Comparison of ENCODE assay signal across 11 cellular contexts in genomic region chr14:96117101-96117897, GRCh38.
DNase-seq lines count a peak whose midpoint lies in the region; ATAC-seq, FAIRE-seq and TF ChIP-seq lines count a peak whose summit lies in the region.
"Had no signal": no experiment of that assay in that cellular context is flagged by ENCODE, and none has a peak within 500 bp of the region (broad histone marks: within the 10 kb centered on the region; RNA-seq: fewer than 3 reads in every experiment).

No MANE protein-coding gene starts in this region.

- no peak for FAIRE-seq in bronchial epithelial cell (lab: Jason Lieb, UNC)

- peaks cover 10% of the 10 kb centered on the region for H3K4me1 Mint-ChIP-seq in MCF 10A (ENCODE audit: insufficient read depth, unreplicated experiment)

- no peak overlapping the region for H3K4me2 ChIP-seq in mammary epithelial cell (ENCODE audit: insufficient read depth, low read depth, low read length)

- H3K79me2 ChIP-seq in mammary epithelial cell (ENCODE audit: insufficient read depth, low read length) = no peaks in the 10 kb centered on the region

- no peak for TF ChIP-seq POLR2A in thyroid gland (IDR thresholded peaks at IDR 0.05)

- CTCF ChIA-PET in MCF 10A (lab: Yijun Ruan, JAX) = interaction anchor here (0.5 kb wide), 1 partner anchor 63 kb away, joined by 3 read pairs; no protein-coding TSS in a partner anchor
- CTCF ChIA-PET in mammary epithelial cell (lab: Charles Lee; ENCODE audit: low non-redundant PET) = no interaction called here

- H3K9ac ChIP-seq in mammary epithelial cell (ENCODE audit: insufficient read depth, low read length) = no peak overlapping the region

- peaks cover 19% of the 10 kb centered on the region for H3K9me3 Mint-ChIP-seq in MCF 10A (ENCODE audit: unreplicated experiment)

- no peaks in the 10 kb centered on the region for H3K27me3 Mint-ChIP-seq in MCF 10A (ENCODE audit: insufficient read depth, unreplicated experiment)

- H3K4me3 ChIP-seq in mammary epithelial cell (replicated peaks in 1 of 3; ENCODE audit: insufficient read depth in 1 of 3, low read depth in 2 of 3, low read length in 3 of 3) = no peak overlapping the region
- no peak overlapping the region for H3K4me3 ChIP-seq in bronchial epithelial cell (ENCODE audit: low read depth, low read length)
- H3K4me3 ChIP-seq in thyroid gland (replicated peaks in 1 of 3) = no peak overlapping the region
- H3K4me3 ChIP-seq: suprapubic skin had no signal

- H3K9me3 ChIP-seq in mammary epithelial cell (replicated peaks; ENCODE audit: insufficient read depth, low read length) = no peaks in the 10 kb centered on the region
- H3K9me3 ChIP-seq in thyroid gland = no peaks in the 10 kb centered on the region
- H3K9me3 ChIP-seq: suprapubic skin had no signal

- no peak overlapping the region for H3K4me3 Mint-ChIP-seq in MCF 10A (ENCODE audit: unreplicated experiment)
- H3K4me3 Mint-ChIP-seq: naive B cell had no signal

- H3K27ac ChIP-seq in mammary epithelial cell (ENCODE audit: insufficient read depth, low read depth, low read length) (no peak overlapping the region), thyroid gland (peak overlapping the region; percentile 7 to 58 (median 58))
- H3K27ac ChIP-seq: suprapubic skin had no signal

- TF ChIP-seq CTCF in MCF 10A (IDR thresholded peaks at IDR 0.05; ENCODE audit: unreplicated experiment) (no peak), mammary epithelial cell (conservative IDR thresholded peaks at IDR 0.05 in 1 of 2, IDR thresholded peaks at IDR 0.05 in 1 of 2; ENCODE audit: extremely low read depth in 1 of 2, insufficient read depth in 1 of 2, low read depth in 1 of 2, low read length in 2 of 2) (no peak), bronchial epithelial cell (IDR thresholded peaks at IDR 0.05; ENCODE audit: insufficient read depth, low read length, severe bottlenecking) (no peak), thyroid gland (IDR thresholded peaks at IDR 0.05) (no peak)

- no peak overlapping the region for H3K27ac Mint-ChIP-seq in MCF 10A (ENCODE audit: low read depth, unreplicated experiment)

- BruUV-seq in MCF 10A (replicated peaks; lab: Mats Ljungman, UMichigan) (no TSS peak), mammary epithelial cell (replicated peaks; lab: Mats Ljungman, UMichigan) (no TSS peak)

- dilution Hi-C loops in mammary epithelial cell (cut with HindIII; ENCODE audit: low sequenced_read_pairs) = loop anchor here (25.0 kb wide), 1 partner anchor 145 kb away; the partner anchor contains the start of gene BDKRB1

- 59% methylated on average over 6 of the region's 7 CpGs for WGBS in mammary epithelial cell (ENCODE audit: low coverage, missing lambda C conversion rate)
- 52 to 54% methylated on average over 7 of the region's 7 CpGs for WGBS in thyroid gland, 2 donors

- no peaks in the 10 kb centered on the region for H3K4me1 ChIP-seq in mammary epithelial cell (ENCODE audit: insufficient read depth, low read length)
- peaks cover 13 to 19% of the 10 kb centered on the region in 2 donors for H3K4me1 ChIP-seq in thyroid gland

- H3K27me3 ChIP-seq in mammary epithelial cell (ENCODE audit: insufficient read depth, low read length) (no peaks in the 10 kb centered on the region), bronchial epithelial cell (ENCODE audit: control insufficient read depth, insufficient read depth, low read length) (no peaks in the 10 kb centered on the region), thyroid gland (no peaks in the 10 kb centered on the region)
- H3K27me3 ChIP-seq: suprapubic skin had no signal

- intact Hi-C loops in MCF 10A (cut with micrococcal nuclease) (no loop called here), mammary epithelial cell (cut with micrococcal nuclease) (no loop called here), thyroid gland (cut with DNase I) (no loop called here)

- H3K36me3 ChIP-seq in mammary epithelial cell (ENCODE audit: insufficient read depth, low read length) = no peaks in the 10 kb centered on the region
- H3K36me3 ChIP-seq in bronchial epithelial cell (ENCODE audit: control insufficient read depth, insufficient read depth, low read length) = no peaks in the 10 kb centered on the region
- H3K36me3 ChIP-seq in thyroid gland = no peaks in the 10 kb centered on the region
- H3K36me3 ChIP-seq: suprapubic skin had no signal

- POLR2A ChIA-PET in MCF 10A (lab: Yijun Ruan, JAX) = interaction anchor here (0.7 to 1.6 kb wide), 2 partner anchors 61 to 255 kb away, joined by 3 to 4 read pairs; no protein-coding TSS in a partner anchor

- H3K36me3 Mint-ChIP-seq in MCF 10A (ENCODE audit: insufficient read depth, unreplicated experiment) = no peaks in the 10 kb centered on the region

- DNase-seq in MCF 10A (ENCODE audit: unreplicated experiment) (peak; percentile 37), mammary epithelial cell (no peak), NCI-H2196 treated with DMSO at 0.1 percent for 48 hours (lab: John Stamatoyannopoulos, UW; ENCODE audit: unreplicated experiment) (peak; percentile 6), bronchial epithelial cell (ENCODE audit: low read depth) (peak; percentile 40), thyroid gland (peak; percentile 46 to 56), cerebellar cortex (ENCODE audit: low spot score) (no peak)
- DNase-seq: HCEC 1CT, naive B cell had no signal

- no peak overlapping the region for H2AFZ ChIP-seq in mammary epithelial cell (ENCODE audit: low read depth, low read length)

- in situ Hi-C loops in mammary epithelial cell (cut with MboI; ENCODE audit: low sequenced_read_pairs in 2 of 2) = loop anchor here (25.0 kb wide), 1 partner anchor 295 kb away; no protein-coding TSS in a partner anchor

- H4K20me1 ChIP-seq in mammary epithelial cell (ENCODE audit: insufficient read depth, low read length) = no peaks in the 10 kb centered on the region

- no peak for ATAC-seq in GM19452 (IDR thresholded peaks at IDR 0.05; ENCODE audit: unreplicated experiment)
- no peak for ATAC-seq in GM21381 (IDR thresholded peaks at IDR 0.05; ENCODE audit: unreplicated experiment)

Comparison
In these comparisons a context has a peak if more than half of its experiments do, and no peak if none do; other contexts are left out.
1. DNase-seq: peak in MCF 10A (single experiment), NCI-H2196 treated with DMSO at 0.1 percent for 48 hours (single experiment), bronchial epithelial cell (single experiment) and thyroid gland (2 of 2); none in mammary epithelial cell (single experiment) and cerebellar cortex (single experiment).